29 cellular contexts compared by ENCODE assay signal in the genomic region with DNA sequence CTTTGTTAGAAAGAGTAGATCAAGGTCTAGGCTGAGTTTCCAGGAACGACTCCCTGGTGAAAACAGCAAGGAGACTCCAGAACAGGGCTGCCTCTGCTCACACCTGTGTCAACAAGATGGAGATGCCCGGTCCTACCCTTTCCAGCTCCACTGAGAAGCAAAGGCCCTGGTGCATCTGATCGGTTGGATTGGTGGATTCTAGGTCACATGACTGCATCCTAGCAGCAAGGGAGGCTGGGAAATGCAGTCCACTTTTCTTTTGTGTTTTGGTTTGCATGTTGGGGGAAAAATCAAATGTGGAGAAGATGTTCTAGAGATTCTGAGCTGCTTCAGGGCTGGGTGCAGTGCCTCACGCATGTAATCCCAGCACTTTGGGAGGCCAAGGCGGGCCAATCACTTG.
A peak's percentile ranks its signal among the peaks of the same experiment; 100 is the strongest.
DNase-seq lines count a peak whose midpoint lies in the region; ATAC-seq, FAIRE-seq and TF ChIP-seq lines count a peak whose summit lies in the region.
"Had no signal": no experiment of that assay in that cellular context is flagged by ENCODE, and none has a peak within 500 bp of the region (broad histone marks: within the 10 kb centered on the region; RNA-seq: fewer than 3 reads in every experiment).

No MANE protein-coding gene starts in this region.

- H3K4me1 Mint-ChIP-seq in activated CD8-positive, alpha-beta T cell treated with anti-CD3 and anti-CD28 coated beads for 36 hours (ENCODE audit: low read depth), result no peaks in the 10 kb centered on the region
- H3K4me1 Mint-ChIP-seq: stimulated activated memory B cell treated with anti-CD40 and anti-IgM and Interleukin-4, amounts not matched to agents 10 μg/mL and 1 μg/mL and 100 μg/mL, for 72 hours had no signal

- H3K4me3 ChIP-seq in H7 (ENCODE audit: insufficient read depth, low read depth, low read length), result no peak overlapping the region
- H3K4me3 ChIP-seq: cardiac muscle cell, colonic mucosa, gastroesophageal sphincter, GM23248 had no signal

- H3K36me3 Mint-ChIP-seq in activated CD8-positive, alpha-beta T cell treated with anti-CD3 and anti-CD28 coated beads for 36 hours (ENCODE audit: low read depth), result no peaks in the 10 kb centered on the region
- H3K36me3 Mint-ChIP-seq: stimulated activated memory B cell treated with anti-CD40 and anti-IgM and Interleukin-4, amounts not matched to agents 10 μg/mL and 1 μg/mL and 100 μg/mL, for 72 hours had no signal

- ATAC-seq in activated CD8-positive, alpha-beta T cell treated with anti-CD3 and anti-CD28 coated beads for 36 hours, result no peak
- ATAC-seq: activated CD4-positive, CD25-positive, alpha-beta regulatory T cell treated with anti-CD3 and anti-CD28 coated beads, Interleukin-2, amount 50 U/mL, for 24 hours; gastroesophageal sphincter; Panc1; stimulated activated memory B cell treated with anti-CD40 and anti-IgM and Interleukin-4, amounts not matched to agents 10 μg/mL and 1 μg/mL and 100 μg/mL, for 72 hours had no signal

- H3K36me3 ChIP-seq in H7 (replicated peaks; ENCODE audit: control insufficient read depth, insufficient read depth, low read length), result no peaks in the 10 kb centered on the region
- H3K36me3 ChIP-seq: cardiac muscle cell, colonic mucosa, gastroesophageal sphincter, SJCRH30 had no signal

- peaks cover 2% of the 10 kb centered on the region for H3K27me3 Mint-ChIP-seq in activated CD8-positive, alpha-beta T cell treated with anti-CD3 and anti-CD28 coated beads for 36 hours

- H3K4me3 Mint-ChIP-seq in activated CD8-positive, alpha-beta T cell treated with anti-CD3 and anti-CD28 coated beads for 36 hours, result no peak overlapping the region
- H3K4me3 Mint-ChIP-seq: nephron; stimulated activated memory B cell treated with anti-CD40 and anti-IgM and Interleukin-4, amounts not matched to agents 10 μg/mL and 1 μg/mL and 100 μg/mL, for 72 hours had no signal

- POLR2A ChIA-PET in activated CD8-positive, alpha-beta T cell treated with anti-CD3 and anti-CD28 coated beads for 36 hours (lab: Charles Lee), result interaction anchor here (0.7 kb wide), 1 partner anchor 17 kb away, joined by 3 read pairs; no protein-coding TSS in a partner anchor

- no peak for TF ChIP-seq CTCF in activated CD8-positive, alpha-beta T cell treated with anti-CD3 and anti-CD28 coated beads for 36 hours (IDR thresholded peaks at IDR 0.05)

- FAIRE-seq in HTR-8/SVneo (lab: Jason Lieb, UNC), result peak; percentile 72
- FAIRE-seq: astrocyte, TTC549 had no signal

- H3K27me3 ChIP-seq in H7 (ENCODE audit: control insufficient read depth, insufficient read depth, low read length), result no peaks in the 10 kb centered on the region
- H3K27me3 ChIP-seq: cardiac muscle cell, colonic mucosa, gastroesophageal sphincter, SJCRH30 had no signal

- H3K27ac Mint-ChIP-seq in activated CD8-positive, alpha-beta T cell treated with anti-CD3 and anti-CD28 coated beads for 36 hours, result no peak overlapping the region
- H3K27ac Mint-ChIP-seq: nephron; stimulated activated memory B cell treated with anti-CD40 and anti-IgM and Interleukin-4, amounts not matched to agents 10 μg/mL and 1 μg/mL and 100 μg/mL, for 72 hours had no signal

- DNase-seq in H7 (peak; percentile 26), HTR-8/SVneo (ENCODE audit: insufficient read length, low spot score) (no peak), SHP77 treated with DMSO at 0.1 percent for 48 hours (lab: John Stamatoyannopoulos, UW) (peak; percentile 20), iPS-NIHi11 (ENCODE audit: low spot score) (peak; percentile 65), Ammon's horn (ENCODE audit: low spot score) (no peak)
- DNase-seq in stimulated activated CD4-positive, alpha-beta T cell treated with anti-CD3 and anti-CD28 coated beads, Interleukin-2, amount 100 ng/mL, for 48 hours, result no peak
- no peak for DNase-seq in activated CD8-positive, alpha-beta T cell treated with anti-CD3 and anti-CD28 coated beads for 36 hours
- DNase-seq: activated CD4-positive, alpha-beta T cell treated with anti-CD3 and anti-CD28 coated beads, Interleukin-2, amount 50 U/mL, for 4 hours; activated T-cell treated with anti-CD3 and anti-CD28 coated beads, Interleukin-2, amount 50 U/mL, for 48 hours; colonic mucosa; COR-L47; DMS79 treated with DMSO at 0.1 percent for 48 hours; effector CD4-positive, alpha-beta T cell; GDM1; GM23248; hippocampal formation; NCI-H510A treated with DMSO at 0.1 percent for 48 hours; stimulated activated CD4-positive, alpha-beta T cell treated with anti-CD3 and anti-CD28 coated beads, Interleukin-15, amount 100 ng/mL, for 24 hours; T-helper 1 cell; trophoblast cell had no signal

- H3K9me3 Mint-ChIP-seq in activated CD8-positive, alpha-beta T cell treated with anti-CD3 and anti-CD28 coated beads for 36 hours, result no peaks in the 10 kb centered on the region

- intact Hi-C loops in activated CD8-positive, alpha-beta T cell treated with anti-CD3 and anti-CD28 coated beads for 36 hours (cut with micrococcal nuclease), result no loop called here

- CTCF ChIA-PET in activated CD8-positive, alpha-beta T cell treated with anti-CD3 and anti-CD28 coated beads for 36 hours (lab: Charles Lee), result no interaction called here

Comparison
In these comparisons a context has a peak if more than half of its experiments do, and no peak if none do; other contexts are left out.
1. DNase-seq: peak in H7 (single experiment), SHP77 treated with DMSO at 0.1 percent for 48 hours (single experiment) and iPS-NIHi11 (single experiment); none in HTR-8/SVneo (single experiment), stimulated activated CD4-positive, alpha-beta T cell treated with anti-CD3 and anti-CD28 coated beads, Interleukin-2, amount 100 ng/mL, for 48 hours (0 of 2), Ammon's horn (single experiment) and activated CD8-positive, alpha-beta T cell treated with anti-CD3 and anti-CD28 coated beads for 36 hours (single experiment).